8 cellular contexts compared by ENCODE assay signal in genomic region chr9:39464122-39464777, GRCh38.
DNase-seq lines count a peak whose midpoint lies in the region; ATAC-seq and TF ChIP-seq lines count a peak whose summit lies in the region.
"Not testable (repeated sequence)": the region's sequence is repeated elsewhere in the genome, so short reads cannot be mapped to it uniquely, and the experiment has no call there.

No MANE protein-coding gene starts in this region.

- WGBS in stomach, 5 donors: 0 to 4% (median 1%) methylated on average over 20 to 45 of the region's 46 CpGs

- intact Hi-C loops in stomach (cut with DNase I; ENCODE audit: low total_unique reads): not testable (repeated sequence)

- DNase-seq in GM04504 (ENCODE audit: low read depth) (peak; percentile 10), NCI-H128 (lab: John Stamatoyannopoulos, UW; ENCODE audit: unreplicated experiment) (peak; percentile 75), SKM-1 treated with dmso at 0.1 percent for 144 hours (lab: John Stamatoyannopoulos, UW; ENCODE audit: unreplicated experiment) (peak; percentile 40), glomerular visceral epithelial cell (ENCODE audit: extremely low spot score) (peak; percentile 84), occipital lobe (lab: John Stamatoyannopoulos, UW) (peak; percentile 73), stomach (peak; percentile 86)

- H3K27me3 ChIP-seq in stomach: not testable (repeated sequence)

- TF ChIP-seq EP300 in stomach (IDR thresholded peaks at IDR 0.05): not testable (repeated sequence)

- not testable (repeated sequence) for TF ChIP-seq POLR2A in stomach (IDR thresholded peaks at IDR 0.05)

- not testable (repeated sequence) for H3K4me1 ChIP-seq in stomach

- H3K4me3 ChIP-seq in stomach: peak overlapping the region; percentile 47 to 53 (median 50)

- not testable (repeated sequence) for TF ChIP-seq CTCF in stomach (IDR thresholded peaks at IDR 0.05)

- peak overlapping the region; percentile 97 for H3K4me3 Mint-ChIP-seq in activated naive CD4-positive, alpha-beta T cell treated with anti-CD3 and anti-CD28 coated beads, Interleukin-2, amount 50 U/mL, for 24 hours

- not testable (repeated sequence) for H3K9me3 ChIP-seq in stomach

- H3K36me3 Mint-ChIP-seq in activated naive CD4-positive, alpha-beta T cell treated with anti-CD3 and anti-CD28 coated beads, Interleukin-2, amount 50 U/mL, for 24 hours: not testable (repeated sequence)

- H3K27ac Mint-ChIP-seq in activated naive CD4-positive, alpha-beta T cell treated with anti-CD3 and anti-CD28 coated beads, Interleukin-2, amount 50 U/mL, for 24 hours: peak overlapping the region; percentile 95

- H3K27me3 Mint-ChIP-seq in activated naive CD4-positive, alpha-beta T cell treated with anti-CD3 and anti-CD28 coated beads, Interleukin-2, amount 50 U/mL, for 24 hours: not testable (repeated sequence)

- H3K36me3 ChIP-seq in stomach: not testable (repeated sequence)

- H3K9me3 Mint-ChIP-seq in activated naive CD4-positive, alpha-beta T cell treated with anti-CD3 and anti-CD28 coated beads, Interleukin-2, amount 50 U/mL, for 24 hours: not testable (repeated sequence)

- H3K4me1 Mint-ChIP-seq in activated naive CD4-positive, alpha-beta T cell treated with anti-CD3 and anti-CD28 coated beads, Interleukin-2, amount 50 U/mL, for 24 hours: not testable (repeated sequence)

- H3K27ac ChIP-seq in stomach: peak overlapping the region; percentile 57 to 75 (median 73)

- ATAC-seq in HG02840 (IDR thresholded peaks at IDR 0.05; ENCODE audit: low FRiP score, unreplicated experiment): peak; percentile 97

Comparison
In these comparisons a context has a peak if more than half of its experiments do, and no peak if none do; other contexts are left out.
1. Peak in every context shown above with its lines: DNase-seq, ATAC-seq, H3K4me3 ChIP-seq and H3K27ac ChIP-seq.
2. DNase-seq: peak in every context shown above with its lines; median percentile 86 in stomach; 84 in glomerular visceral epithelial cell; 75 in NCI-H128; 73 in occipital lobe; 40 in SKM-1 treated with dmso at 0.1 percent for 144 hours; 10 in GM04504.